In genomic region chr6:25179051-25179778, GRCh38 we compare ENCODE assay signal across 10 cellular contexts.
DNase-seq lines count a peak whose midpoint lies in the region; ATAC-seq, FAIRE-seq and TF ChIP-seq lines count a peak whose summit lies in the region.
"Had no signal": no experiment of that assay in that cellular context is flagged by ENCODE, and none has a peak within 500 bp of the region (broad histone marks: within the 10 kb centered on the region; RNA-seq: fewer than 3 reads in every experiment).

No MANE protein-coding gene starts in this region.

- H3K9me3 Mint-ChIP-seq in stimulated activated naive CD8-positive, alpha-beta T cell treated with anti-CD3 and anti-CD28 coated beads, Interleukin-15, Interleukin-2, amounts not matched to agents 100 ng/mL and 50 ng/mL, for 24 hours = no peaks in the 10 kb centered on the region
- H3K9me3 Mint-ChIP-seq in endothelial cell (ENCODE audit: unreplicated experiment) = no peaks in the 10 kb centered on the region

- SMC1A ChIA-PET in GM12878 (lab: Charles Lee; ENCODE audit: uncharacterized antibody, unreplicated experiment) = interaction anchor here (1.5 to 1.8 kb wide), 2 partner anchors 33 to 161 kb away, joined by 3 to 4 read pairs; no protein-coding TSS in a partner anchor

- no peaks in the 10 kb centered on the region for H3K36me3 Mint-ChIP-seq in stimulated activated naive CD8-positive, alpha-beta T cell treated with anti-CD3 and anti-CD28 coated beads, Interleukin-15, Interleukin-2, amounts not matched to agents 100 ng/mL and 50 ng/mL, for 24 hours (ENCODE audit: low read depth)
- H3K36me3 Mint-ChIP-seq in endothelial cell (ENCODE audit: low read depth, unreplicated experiment) = no peaks in the 10 kb centered on the region

- BruUV-seq in GM12878 (replicated peaks; lab: Mats Ljungman, UMichigan) = no TSS peak

- no peak overlapping the region for H3K27ac ChIP-seq in GM12878 (ENCODE audit: control insufficient read depth, insufficient read depth)
- H3K27ac ChIP-seq in lower lobe of right lung = peak overlapping the region; percentile 63

- peak overlapping the region; percentile 68 for H3K27ac Mint-ChIP-seq in stimulated activated naive CD8-positive, alpha-beta T cell treated with anti-CD3 and anti-CD28 coated beads, Interleukin-15, Interleukin-2, amounts not matched to agents 100 ng/mL and 50 ng/mL, for 24 hours
- H3K27ac Mint-ChIP-seq in endothelial cell (ENCODE audit: unreplicated experiment) = no peak overlapping the region

- H3K4me1 ChIP-seq in GM12878 (ENCODE audit: control insufficient read depth, insufficient read depth, low read length) (no peaks in the 10 kb centered on the region), lower lobe of right lung (peaks cover 38% of the 10 kb centered on the region)

- TF ChIP-seq CTCF in GM12878 (IDR thresholded peaks at IDR 0.05 in 2 of 3, conservative IDR thresholded peaks at IDR 0.05 in 1 of 3; ENCODE audit: control insufficient read depth in 2 of 3, extremely low read depth in 1 of 3, insufficient read depth in 1 of 3, low read depth in 3 of 3, low read length in 3 of 3) (no peak), lower lobe of right lung (IDR thresholded peaks at IDR 0.05) (no peak), endothelial cell (IDR thresholded peaks at IDR 0.05; ENCODE audit: unreplicated experiment) (no peak)

- WGBS in GM12878 (ENCODE audit: insufficient coverage, insufficient replicate concordance, low lambda C conversion rate, missing lambda C conversion rate) = 38% methylated on average over 4 of the region's 4 CpGs

- H3K4me3 ChIP-seq in GM12878 (no peak overlapping the region), lower lobe of right lung (no peak overlapping the region)

- H3K36me3 ChIP-seq in GM12878 (ENCODE audit: control insufficient read depth in 2 of 2, insufficient read depth in 2 of 2, low read length in 1 of 2) (no peaks in the 10 kb centered on the region), lower lobe of right lung (no peaks in the 10 kb centered on the region)

- H3K9me3 ChIP-seq in GM12878 (replicated peaks; ENCODE audit: control insufficient read depth, insufficient read depth, low read length) (no peaks in the 10 kb centered on the region), lower lobe of right lung (no peaks in the 10 kb centered on the region)

- POLR2A ChIA-PET in GM12878 (lab: Charles Lee) = no interaction called here

- no peak for TF ChIP-seq RAD21 in GM12878 (IDR thresholded peaks at IDR 0.05; ENCODE audit: insufficient read depth, low read depth, low read length)

- no peaks in the 10 kb centered on the region for H3K79me2 ChIP-seq in GM12878 (ENCODE audit: control insufficient read depth, insufficient read depth, low read length)

- no peak for ATAC-seq in stimulated activated naive CD8-positive, alpha-beta T cell treated with anti-CD3 and anti-CD28 coated beads, Interleukin-15, Interleukin-2, amounts not matched to agents 100 U/mL and 50 U/mL, for 24 hours
- ATAC-seq in GM12878 (no peak), lower lobe of right lung (peak; percentile 64 to 81), GM18873 (IDR thresholded peaks at IDR 0.05; ENCODE audit: low FRiP score, unreplicated experiment) (no peak), GM18868 (IDR thresholded peaks at IDR 0.05; ENCODE audit: unreplicated experiment) (no peak)

- RAD21 ChIA-PET in GM12878 (lab: Charles Lee; ENCODE audit: unreplicated experiment) = no interaction called here

- H3K9ac ChIP-seq in GM12878 (ENCODE audit: control insufficient read depth, insufficient read depth, low read length) = no peak overlapping the region

- no peak for DNase-seq in stimulated activated naive CD8-positive, alpha-beta T cell treated with anti-CD3 and anti-CD28 coated beads, Interleukin-15, Interleukin-2, amounts not matched to agents 100 U/mL and 50 U/mL, for 24 hours
- DNase-seq in GM12878 (ENCODE audit: low read depth, low spot score) = no peak
- DNase-seq in lower lobe of right lung = no peak
- DNase-seq in endothelial cell (ENCODE audit: low spot score) = no peak
- DNase-seq in NCI-H146 treated with DMSO at 0.1 percent for 48 hours (lab: John Stamatoyannopoulos, UW; ENCODE audit: unreplicated experiment) = no peak
- DNase-seq: activated effector memory CD4-positive, alpha-beta T cell treated with anti-CD3 and anti-CD28 coated beads, Interleukin-2, amount 50 U/mL, for 16 hours; SW 1271 had no signal

- CTCF ChIA-PET in GM12878 (lab: Yijun Ruan, JAX) = interaction anchor here (0.8 kb wide), 1 partner anchor 109 kb away, joined by 3 read pairs; no protein-coding TSS in a partner anchor

- H3K4me1 Mint-ChIP-seq in stimulated activated naive CD8-positive, alpha-beta T cell treated with anti-CD3 and anti-CD28 coated beads, Interleukin-15, Interleukin-2, amounts not matched to agents 100 ng/mL and 50 ng/mL, for 24 hours (ENCODE audit: low read depth) = peaks cover 33% of the 10 kb centered on the region
- H3K4me1 Mint-ChIP-seq in endothelial cell (ENCODE audit: unreplicated experiment) = peaks cover 8% of the 10 kb centered on the region

- H2AFZ ChIP-seq in GM12878 (ENCODE audit: control insufficient read depth, low read depth, low read length) = no peak overlapping the region

- TF ChIP-seq EP300 in GM12878 (IDR thresholded peaks at IDR 0.05; ENCODE audit: borderline replicate concordance in 1 of 2, control insufficient read depth in 1 of 2, low read depth in 2 of 2, low read length in 2 of 2) = no peak

- peak overlapping the region; percentile 30 for H3K4me3 Mint-ChIP-seq in stimulated activated naive CD8-positive, alpha-beta T cell treated with anti-CD3 and anti-CD28 coated beads, Interleukin-15, Interleukin-2, amounts not matched to agents 100 ng/mL and 50 ng/mL, for 24 hours
- no peak overlapping the region for H3K4me3 Mint-ChIP-seq in endothelial cell (ENCODE audit: unreplicated experiment)

- H4K20me1 ChIP-seq in GM12878 (ENCODE audit: control insufficient read depth, insufficient read depth) = no peaks in the 10 kb centered on the region

- H3K27me3 Mint-ChIP-seq in stimulated activated naive CD8-positive, alpha-beta T cell treated with anti-CD3 and anti-CD28 coated beads, Interleukin-15, Interleukin-2, amounts not matched to agents 100 ng/mL and 50 ng/mL, for 24 hours = peaks cover 3% of the 10 kb centered on the region
- peaks cover 1% of the 10 kb centered on the region for H3K27me3 Mint-ChIP-seq in endothelial cell (ENCODE audit: unreplicated experiment)

- no peak for FAIRE-seq in GM12878 (lab: Jason Lieb, UNC)

- in situ Hi-C loops in GM12878 (cut with MboI) = no loop called here

- intact Hi-C loops in GM12878 (cut with micrococcal nuclease; ENCODE audit: unreplicated experiment) = no loop called here
- intact Hi-C loops in lower lobe of right lung (cut with DNase I) = no loop called here

- H3K27me3 ChIP-seq in GM12878 (replicated peaks in 1 of 2; ENCODE audit: control insufficient read depth in 2 of 2, insufficient read depth in 2 of 2, low read length in 1 of 2) = no peaks in the 10 kb centered on the region; a peak in 1 of 4 replicates
- H3K27me3 ChIP-seq in lower lobe of right lung (ENCODE audit: low read depth) = no peaks in the 10 kb centered on the region

- no peak for TF ChIP-seq POLR2A in GM12878 (IDR thresholded peaks at IDR 0.05; ENCODE audit: low read depth, low read length)

- no peak overlapping the region for H3K4me2 ChIP-seq in GM12878 (ENCODE audit: control insufficient read depth, insufficient read depth)

TF ChIP-seq in GM12878, 131 proteins besides CTCF, POLR2A, EP300 and RAD21:
- TF ChIP-seq STAT1 (conservative IDR thresholded peaks at IDR 0.05) = no peak
- peak; percentile 32; the same call in 1 of the 2 replicates for TF ChIP-seq MEF2A (IDR thresholded peaks at IDR 0.05; ENCODE audit: insufficient read depth, low read depth, low read length)
- TF ChIP-seq TCF12 (IDR thresholded peaks at IDR 0.05; ENCODE audit: low read depth, low read length) = no peak
- TF ChIP-seq KAT2A (conservative IDR thresholded peaks at IDR 0.05; ENCODE audit: control insufficient read depth, low read depth, low read length) = no peak
- no peak for TF ChIP-seq CREB1 (IDR thresholded peaks at IDR 0.05; ENCODE audit: low read depth)
- no peak for TF ChIP-seq CREM (IDR thresholded peaks at IDR 0.05; ENCODE audit: low read depth)
- TF ChIP-seq, protein P1, sequence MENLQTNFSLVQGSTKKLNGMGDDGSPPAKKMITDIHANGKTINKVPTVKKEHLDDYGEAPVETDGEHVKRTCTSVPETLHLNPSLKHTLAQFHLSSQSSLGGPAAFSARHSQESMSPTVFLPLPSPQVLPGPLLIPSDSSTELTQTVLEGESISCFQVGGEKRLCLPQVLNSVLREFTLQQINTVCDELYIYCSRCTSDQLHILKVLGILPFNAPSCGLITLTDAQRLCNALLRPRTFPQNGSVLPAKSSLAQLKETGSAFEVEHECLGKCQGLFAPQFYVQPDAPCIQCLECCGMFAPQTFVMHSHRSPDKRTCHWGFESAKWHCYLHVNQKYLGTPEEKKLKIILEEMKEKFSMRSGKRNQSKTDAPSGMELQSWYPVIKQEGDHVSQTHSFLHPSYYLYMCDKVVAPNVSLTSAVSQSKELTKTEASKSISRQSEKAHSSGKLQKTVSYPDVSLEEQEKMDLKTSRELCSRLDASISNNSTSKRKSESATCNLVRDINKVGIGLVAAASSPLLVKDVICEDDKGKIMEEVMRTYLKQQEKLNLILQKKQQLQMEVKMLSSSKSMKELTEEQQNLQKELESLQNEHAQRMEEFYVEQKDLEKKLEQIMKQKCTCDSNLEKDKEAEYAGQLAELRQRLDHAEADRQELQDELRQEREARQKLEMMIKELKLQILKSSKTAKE (IDR thresholded peaks at IDR 0.05; ENCODE audit: low read depth, poor library complexity, severe bottlenecking) = no peak
- no peak for TF ChIP-seq TCF3 (IDR thresholded peaks at IDR 0.05; ENCODE audit: borderline replicate concordance, insufficient read depth, low read depth, low read length)
- TF ChIP-seq, protein P2, sequence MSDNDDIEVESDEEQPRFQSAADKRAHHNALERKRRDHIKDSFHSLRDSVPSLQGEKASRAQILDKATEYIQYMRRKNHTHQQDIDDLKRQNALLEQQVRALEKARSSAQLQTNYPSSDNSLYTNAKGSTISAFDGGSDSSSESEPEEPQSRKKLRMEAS (IDR thresholded peaks at IDR 0.05; ENCODE audit: low read depth, low read length) = no peak
- TF ChIP-seq SRF (IDR thresholded peaks at IDR 0.05; ENCODE audit: low read depth in 2 of 2, low read length in 2 of 2) = peak in 1 of 2 experiments; percentile 71; a peak in 1 of 4 replicates

Comparison
In these comparisons a context has a peak if more than half of its experiments do, and no peak if none do; other contexts are left out.
1. ATAC-seq: peak in lower lobe of right lung (2 of 2); none in stimulated activated naive CD8-positive, alpha-beta T cell treated with anti-CD3 and anti-CD28 coated beads, Interleukin-15, Interleukin-2, amounts not matched to agents 100 U/mL and 50 U/mL, for 24 hours (single experiment), GM12878 (single experiment), GM18873 (single experiment) and GM18868 (single experiment).